In genomic region chrX:101237041-101237440, GRCh38 we compare ENCODE assay signal across 13 cellular contexts. TPM values are rescaled to one million over a fixed set of nuclear protein-coding genes. Genes with fewer than 3 reads are reported as not detected.
"Had no signal": no experiment of that assay in that cellular context is flagged by ENCODE, and none has a peak within 500 bp of the region (broad histone marks: within the 10 kb centered on the region; RNA-seq: fewer than 3 reads in every experiment).

No MANE protein-coding gene starts in this region.

- H3K27me3 Mint-ChIP-seq: IgD-negative memory B cell had no signal

- H3K4me1 ChIP-seq: HAP-1 had no signal

- H3K27ac ChIP-seq: HL-60, KMS-11 had no signal

- FAIRE-seq: H1, H54, HepG2 had no signal

- DNase-seq: HFFc6, Karpas-422, KBM-7 had no signal

- H3K9me3 Mint-ChIP-seq: GM23338, HFFc6, IgD-negative memory B cell had no signal

- H3K27ac Mint-ChIP-seq: GM23338, HFFc6, IgD-negative memory B cell had no signal

- H3K9me3 ChIP-seq: HAP-1 had no signal

- H3K4me3 ChIP-seq: GM23338, HAP-1 had no signal

- H3K4me2 ChIP-seq: GM23338, KMS-11 had no signal

- ATAC-seq: GM23338, HCT116, HepG2 had no signal

- H3K9ac ChIP-seq: KMS-11 had no signal

- H3K4me3 Mint-ChIP-seq: GM23338, HFFc6, IgD-negative memory B cell had no signal

- H3K36me3 ChIP-seq: HAP-1 had no signal

- H3K36me3 Mint-ChIP-seq: IgD-negative memory B cell had no signal

- H2AFZ ChIP-seq: GM23338 had no signal

RNA-seq across cellular contexts. Expression of gene DRP2, which starts 17.5 kb away (rescaled TPM):
- polyA plus RNA-seq: GM23338, IgD-negative memory B cell had no signal

RNA-seq across cellular contexts. Expression of gene TAF7L, which starts 54.1 kb away (rescaled TPM):
- total RNA-seq: GM23338, H1, HepG2, HT1080 had no signal
- polyA plus RNA-seq: H1, IgD-negative memory B cell had no signal
